In the genomic region with DNA sequence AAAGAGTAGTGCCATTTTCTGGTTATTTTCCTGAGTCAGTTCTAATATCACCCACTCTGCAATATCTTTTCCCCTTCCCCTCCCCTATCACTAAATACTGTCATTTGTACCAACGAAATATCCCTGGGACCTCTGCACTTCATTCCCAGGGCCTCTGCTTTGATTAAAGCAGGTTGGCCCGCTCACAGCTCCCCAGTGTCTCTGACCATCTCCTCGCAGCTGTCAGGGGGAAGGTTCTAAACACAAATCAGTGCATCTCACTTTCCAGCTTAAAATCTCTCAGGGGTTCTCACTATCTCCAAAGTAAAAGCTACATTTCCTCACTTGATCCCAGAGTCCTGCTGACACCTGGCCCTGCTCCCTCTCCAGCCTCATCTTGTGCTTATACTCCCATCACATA, we compare ENCODE assay signal across 17 cellular contexts. TPM values are rescaled to one million over a fixed set of nuclear protein-coding genes. Genes with fewer than 3 reads are reported as not detected.
DNase-seq lines count a peak whose midpoint lies in the region; ATAC-seq and TF ChIP-seq lines count a peak whose summit lies in the region.
"Had no signal": no experiment of that assay in that cellular context is flagged by ENCODE, and none has a peak within 500 bp of the region (broad histone marks: within the 10 kb centered on the region; RNA-seq: fewer than 3 reads in every experiment).

No MANE protein-coding gene starts in this region.

- peaks cover 1% of the 10 kb centered on the region for H3K9me3 Mint-ChIP-seq in glutamatergic neuron (ENCODE audit: unreplicated experiment)
- H3K9me3 Mint-ChIP-seq: CD4-positive, alpha-beta T cell; CD8-positive, alpha-beta T cell had no signal

- peaks cover 4% of the 10 kb centered on the region for H3K27me3 Mint-ChIP-seq in glutamatergic neuron (ENCODE audit: unreplicated experiment)

- no peaks in the 10 kb centered on the region for H3K36me3 Mint-ChIP-seq in glutamatergic neuron (ENCODE audit: unreplicated experiment)
- H3K36me3 Mint-ChIP-seq: CD8-positive, alpha-beta T cell had no signal

- in situ Hi-C loops in G401 (cut with HindIII; ENCODE audit: low sequenced_read_pairs) = no loop called here

- peak overlapping the region; percentile 7 for H3K27ac Mint-ChIP-seq in glutamatergic neuron (ENCODE audit: unreplicated experiment)
- H3K27ac Mint-ChIP-seq: B cell; CD4-positive, alpha-beta T cell; CD8-positive, alpha-beta T cell had no signal

- TF ChIP-seq CTCF in glutamatergic neuron (IDR thresholded peaks at IDR 0.05; ENCODE audit: partially characterized antibody, unreplicated experiment) = no peak

- H3K4me3 Mint-ChIP-seq in glutamatergic neuron (ENCODE audit: unreplicated experiment) = no peak overlapping the region
- H3K4me3 Mint-ChIP-seq: B cell; CD4-positive, alpha-beta T cell; CD8-positive, alpha-beta T cell had no signal

- peak; percentile 30 for DNase-seq in DMS 273 (lab: John Stamatoyannopoulos, UW; ENCODE audit: unreplicated experiment)
- no peak for DNase-seq in DMS 273 treated with DMSO at 0.1 percent for 48 hours (lab: John Stamatoyannopoulos, UW)
- DNase-seq in G401 (ENCODE audit: low spot score) = peak; percentile 77
- peak; percentile 74 for DNase-seq in cerebellar cortex (ENCODE audit: low spot score)
- no peak for DNase-seq in glutamatergic neuron
- DNase-seq in NCI-H1092 (lab: John Stamatoyannopoulos, UW) = no peak
- DNase-seq in GM03348 (ENCODE audit: low spot score) = no peak
- DNase-seq: AML-193; Caco-2; Calu3; CD4-positive, alpha-beta T cell; CD8-positive, alpha-beta T cell; DMS79 treated with DMSO at 0.1 percent for 48 hours; GDM1 had no signal

- peaks cover 26% of the 10 kb centered on the region for H3K4me1 Mint-ChIP-seq in glutamatergic neuron (ENCODE audit: low read depth, unreplicated experiment)

- no peak for ATAC-seq in HG03135 (IDR thresholded peaks at IDR 0.05; ENCODE audit: unreplicated experiment)
- ATAC-seq: A549; CD8-positive, alpha-beta T cell had no signal

RNA-seq across cellular contexts. Expression of gene SLC35G2, which starts 28.1 kb away (rescaled TPM):
- 6.7 and 13.6 TPM in 2 replicates for total RNA-seq in G401 (2014; rRNA removed; shearing (Covaris generic))
- 22.6 TPM for total RNA-seq in glutamatergic neuron (ENCODE audit: unreplicated experiment)

RNA-seq across cellular contexts. Expression of gene STAG1, which starts 38.6 kb away (rescaled TPM):
- 14.0 and 22.4 TPM in 2 replicates for total RNA-seq in G401 (2014; rRNA removed; shearing (Covaris generic))
- total RNA-seq in glutamatergic neuron (ENCODE audit: unreplicated experiment) = 22.8 TPM

Comparison
In these comparisons a context has a peak if more than half of its experiments do, and no peak if none do; other contexts are left out.
1. DNase-seq: peak in DMS 273 (single experiment), G401 (single experiment) and cerebellar cortex (single experiment); none in DMS 273 treated with DMSO at 0.1 percent for 48 hours (single experiment), glutamatergic neuron (single experiment), NCI-H1092 (single experiment) and GM03348 (single experiment).